Comparison of ENCODE assay signal across 27 cellular contexts in the genomic region with DNA sequence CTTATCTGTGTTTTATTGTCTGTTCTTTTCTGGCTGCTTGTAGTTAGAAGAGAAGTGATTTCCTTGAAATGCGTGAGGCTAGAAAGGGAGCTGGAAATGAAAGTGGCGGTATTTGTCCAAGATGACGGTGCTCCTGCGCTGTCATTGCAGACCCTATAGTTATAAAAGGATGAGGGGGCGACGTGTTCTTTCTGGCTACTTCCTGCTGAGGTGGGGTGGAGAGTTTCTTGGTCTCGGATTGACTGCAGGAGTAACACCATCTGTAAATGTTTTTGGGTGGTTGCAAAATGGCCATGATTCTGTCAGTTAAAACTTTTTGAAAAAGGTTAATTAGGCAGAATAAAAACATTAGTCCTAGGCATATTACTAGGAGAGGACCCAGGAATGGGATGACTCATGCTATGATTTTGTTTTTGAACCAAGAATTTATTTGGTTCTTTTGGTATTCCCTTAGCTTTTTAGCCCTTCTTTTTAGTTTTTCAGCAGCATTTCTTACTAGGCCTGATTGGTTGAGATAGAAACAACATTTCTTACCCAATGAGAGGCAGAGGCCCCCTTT. TPM values are rescaled to one million over a fixed set of nuclear protein-coding genes. Genes with fewer than 3 reads are reported as not detected.
DNase-seq lines count a peak whose midpoint lies in the region; FAIRE-seq and TF ChIP-seq lines count a peak whose summit lies in the region.
"Had no signal": no experiment of that assay in that cellular context is flagged by ENCODE, and none has a peak within 500 bp of the region (broad histone marks: within the 10 kb centered on the region; RNA-seq: fewer than 3 reads in every experiment).

No MANE protein-coding gene starts in this region.

- H2AFZ ChIP-seq in fibroblast of lung (ENCODE audit: low read length), result no peak overlapping the region
- H2AFZ ChIP-seq: GM23338 had no signal

- no peak overlapping the region for H3K4me2 ChIP-seq in fibroblast of lung (ENCODE audit: extremely low read depth, insufficient read depth, low read length)
- H3K4me2 ChIP-seq: BLaER1, GM23338 had no signal

- peaks cover 3% of the 10 kb centered on the region for H3K4me1 Mint-ChIP-seq in activated CD4-positive, alpha-beta T cell treated with anti-CD3 and anti-CD28 coated beads, Interleukin-2, amount 10 ng/mL, durations not matched to agents 7 days and 5 days
- H3K4me1 Mint-ChIP-seq in HFFc6 (ENCODE audit: low read depth), result peaks cover 6% of the 10 kb centered on the region; the same call in 1 of the 2 replicates
- H3K4me1 Mint-ChIP-seq: activated B cell treated with CpG ODN at 0.5 μM for 24 hours had no signal

- no peaks in the 10 kb centered on the region for H3K27me3 Mint-ChIP-seq in activated CD4-positive, alpha-beta T cell treated with anti-CD3 and anti-CD28 coated beads, Interleukin-2, amount 10 ng/mL, durations not matched to agents 7 days and 5 days
- H3K27me3 Mint-ChIP-seq in HFFc6 (ENCODE audit: insufficient read depth), result no peaks in the 10 kb centered on the region
- H3K27me3 Mint-ChIP-seq: activated B cell treated with CpG ODN at 0.5 μM for 24 hours; dendritic cell treated with granulocyte-macrophage colony-stimulating factor and Interleukin-4, amounts not matched to agents 40 ng/mL and 50 ng/mL, for 4 days; naive thymus-derived CD8-positive, alpha-beta T cell; progenitor cell of endocrine pancreas had no signal

- FAIRE-seq in small intestine (lab: Jason Lieb, UNC), result no peak
- FAIRE-seq: endometrium, GM18507 had no signal

- H3K36me3 Mint-ChIP-seq in activated CD4-positive, alpha-beta T cell treated with anti-CD3 and anti-CD28 coated beads, Interleukin-2, amount 10 ng/mL, durations not matched to agents 7 days and 5 days (ENCODE audit: low read depth), result no peaks in the 10 kb centered on the region
- H3K36me3 Mint-ChIP-seq in HFFc6 (ENCODE audit: low read depth), result no peaks in the 10 kb centered on the region
- H3K36me3 Mint-ChIP-seq: naive thymus-derived CD8-positive, alpha-beta T cell had no signal

- H3K27me3 ChIP-seq in fibroblast of lung (ENCODE audit: control insufficient read depth, insufficient read depth, low read length), result no peaks in the 10 kb centered on the region
- no peaks in the 10 kb centered on the region for H3K27me3 ChIP-seq in small intestine (ENCODE audit: control insufficient read depth in 2 of 2, insufficient read depth in 2 of 2, low read length in 2 of 2)
- no peaks in the 10 kb centered on the region for H3K27me3 ChIP-seq in thyroid gland
- H3K27me3 ChIP-seq: cardiac muscle cell, left lung, testis had no signal

- CTCF ChIA-PET in activated CD4-positive, alpha-beta T cell treated with anti-CD3 and anti-CD28 coated beads, Interleukin-2, amount 10 ng/mL, durations not matched to agents 7 days and 5 days (lab: Charles Lee), result no interaction called here

- no peaks in the 10 kb centered on the region for H3K4me1 ChIP-seq in fibroblast of lung (ENCODE audit: control insufficient read depth, extremely low read depth, insufficient read depth, low read length)
- no peaks in the 10 kb centered on the region for H3K4me1 ChIP-seq in small intestine (ENCODE audit: control insufficient read depth in 2 of 2, insufficient read depth in 1 of 2, low read depth in 1 of 2, low read length in 1 of 2)
- no peaks in the 10 kb centered on the region for H3K4me1 ChIP-seq in thyroid gland
- H3K4me1 ChIP-seq: adrenal gland, BLaER1, left lung, testis had no signal

- DNase-seq in activated CD4-positive, alpha-beta T cell treated with anti-CD3 and anti-CD28 coated beads, Interleukin-2, amount 10 ng/mL, durations not matched to agents 7 days and 5 days, result no peak
- no peak for DNase-seq in activated CD4-positive, alpha-beta T cell treated with anti-CD3 and anti-CD28 coated beads, Interleukin-2, amount 50 U/mL, for 4 hours
- DNase-seq in HFFc6, result no peak
- peak; percentile 0 to 31 for DNase-seq in fibroblast of lung (ENCODE audit: low read depth in 2 of 2)
- peak; percentile 7 for DNase-seq in small intestine
- no peak for DNase-seq in thyroid gland
- no peak for DNase-seq in stimulated activated CD4-positive, alpha-beta T cell treated with anti-CD3 and anti-CD28 coated beads, Interleukin-1b, Interleukin-23, amount 100 ng/mL, for 48 hours
- DNase-seq in stimulated activated CD4-positive, alpha-beta T cell treated with anti-CD3 and anti-CD28 coated beads, Interleukin-15, amount 100 ng/mL, for 24 hours, result no peak
- DNase-seq: 8988T; activated B cell treated with CpG ODN at 0.5 μM for 24 hours; activated T-cell treated with anti-CD3 and anti-CD28 coated beads, Interleukin-2, amount 50 U/mL, for 72 hours; adrenal gland; Calu3; hippocampal formation; left lung; naive thymus-derived CD8-positive, alpha-beta T cell; NCI-H1092 treated with DMSO at 0.1 percent for 48 hours; NCI-H2029; NCI-H82; testis had no signal

- no peak overlapping the region for H3K4me3 ChIP-seq in fibroblast of lung (replicated peaks in 1 of 4; ENCODE audit: control extremely low read depth in 1 of 4, insufficient read depth in 1 of 4, low read depth in 3 of 4, low read length in 4 of 4)
- no peak overlapping the region for H3K4me3 ChIP-seq in small intestine (ENCODE audit: low read depth in 1 of 2, low read length in 2 of 2)
- H3K4me3 ChIP-seq in thyroid gland (replicated peaks in 1 of 3), result no peak overlapping the region
- H3K4me3 ChIP-seq: adrenal gland, BLaER1, cardiac muscle cell, GM23338, left lung, testis had no signal

- no peak for TF ChIP-seq POLR2A in thyroid gland (IDR thresholded peaks at IDR 0.05)

- peak overlapping the region; percentile 11 for H3K27ac Mint-ChIP-seq in activated CD4-positive, alpha-beta T cell treated with anti-CD3 and anti-CD28 coated beads, Interleukin-2, amount 10 ng/mL, durations not matched to agents 7 days and 5 days
- peak overlapping the region; percentile 36 for H3K27ac Mint-ChIP-seq in HFFc6
- H3K27ac Mint-ChIP-seq: activated B cell treated with CpG ODN at 0.5 μM for 24 hours; activated T-cell treated with anti-CD3 and anti-CD28 coated beads, Interleukin-2, amount 50 U/mL, for 72 hours; dendritic cell treated with granulocyte-macrophage colony-stimulating factor and Interleukin-4, amounts not matched to agents 40 ng/mL and 50 ng/mL, for 4 days; GM23338; progenitor cell of endocrine pancreas had no signal

- H4K20me1 ChIP-seq in fibroblast of lung (ENCODE audit: control insufficient read depth, extremely low read depth, insufficient read depth, low read length), result no peaks in the 10 kb centered on the region
- H4K20me1 ChIP-seq: BLaER1 had no signal

- H3K36me3 ChIP-seq in fibroblast of lung (ENCODE audit: control insufficient read depth, insufficient read depth, low read length) (no peaks in the 10 kb centered on the region), small intestine (ENCODE audit: control insufficient read depth in 2 of 2, insufficient read depth in 2 of 2, low read length in 2 of 2) (no peaks in the 10 kb centered on the region), thyroid gland (no peaks in the 10 kb centered on the region)
- H3K36me3 ChIP-seq: adrenal gland, BLaER1, cardiac muscle cell, left lung had no signal

- H3K9me3 Mint-ChIP-seq in activated CD4-positive, alpha-beta T cell treated with anti-CD3 and anti-CD28 coated beads, Interleukin-2, amount 10 ng/mL, durations not matched to agents 7 days and 5 days, result no peaks in the 10 kb centered on the region
- no peaks in the 10 kb centered on the region for H3K9me3 Mint-ChIP-seq in HFFc6
- H3K9me3 Mint-ChIP-seq: activated B cell treated with CpG ODN at 0.5 μM for 24 hours; activated T-cell treated with anti-CD3 and anti-CD28 coated beads, Interleukin-2, amount 50 U/mL, for 72 hours; dendritic cell treated with granulocyte-macrophage colony-stimulating factor and Interleukin-4, amounts not matched to agents 40 ng/mL and 50 ng/mL, for 4 days; GM23338; naive thymus-derived CD8-positive, alpha-beta T cell had no signal

- H3K27ac ChIP-seq in fibroblast of lung (ENCODE audit: insufficient read depth, low read length), result no peak overlapping the region
- no peak overlapping the region for H3K27ac ChIP-seq in small intestine (ENCODE audit: low read depth in 1 of 2, low read length in 1 of 2)
- no peak overlapping the region for H3K27ac ChIP-seq in thyroid gland
- H3K27ac ChIP-seq: adrenal gland, BLaER1, cardiac muscle cell, left lung, testis had no signal

- TF ChIP-seq CTCF in HFFc6 (IDR thresholded peaks at IDR 0.05) (no peak), fibroblast of lung (conservative IDR thresholded peaks at IDR 0.05 in 1 of 2, IDR thresholded peaks at IDR 0.05 in 1 of 2; ENCODE audit: low read depth in 1 of 2, low read length in 2 of 2) (no peak), thyroid gland (IDR thresholded peaks at IDR 0.05) (no peak)

- H3K9ac ChIP-seq in fibroblast of lung (ENCODE audit: insufficient read depth, low read length), result no peak overlapping the region
- H3K9ac ChIP-seq: BLaER1 had no signal

- 13 to 34% (median 30%) methylated on average over 7 of the region's 7 CpGs for WGBS in small intestine, 3 donors
- 52 to 63% methylated on average over 7 of the region's 7 CpGs for WGBS in thyroid gland, 2 donors

- POLR2A ChIA-PET in activated CD4-positive, alpha-beta T cell treated with anti-CD3 and anti-CD28 coated beads, Interleukin-2, amount 10 ng/mL, durations not matched to agents 7 days and 5 days (lab: Charles Lee), result no interaction called here

- no peak overlapping the region for H3K4me3 Mint-ChIP-seq in activated CD4-positive, alpha-beta T cell treated with anti-CD3 and anti-CD28 coated beads, Interleukin-2, amount 10 ng/mL, durations not matched to agents 7 days and 5 days
- peak overlapping the region; percentile 66 for H3K4me3 Mint-ChIP-seq in HFFc6
- H3K4me3 Mint-ChIP-seq: activated B cell treated with CpG ODN at 0.5 μM for 24 hours; dendritic cell treated with granulocyte-macrophage colony-stimulating factor and Interleukin-4, amounts not matched to agents 40 ng/mL and 50 ng/mL, for 4 days; GM23338 had no signal

- no peaks in the 10 kb centered on the region for H3K79me2 ChIP-seq in fibroblast of lung (ENCODE audit: control insufficient read depth, insufficient read depth, low read length)

- intact Hi-C loops in thyroid gland (cut with DNase I), result no loop called here

- no peaks in the 10 kb centered on the region for H3K9me3 ChIP-seq in fibroblast of lung (ENCODE audit: control insufficient read depth, insufficient read depth, low read depth, low read length)
- H3K9me3 ChIP-seq in small intestine (ENCODE audit: control insufficient read depth, low read depth), result no peaks in the 10 kb centered on the region
- H3K9me3 ChIP-seq in thyroid gland, result no peaks in the 10 kb centered on the region
- H3K9me3 ChIP-seq: adrenal gland, BLaER1, left lung, testis had no signal

RNA-seq across cellular contexts. Expression of gene USP11, which starts 53.0 kb away (rescaled TPM):
- 10 to 100 TPM; 26.0 to 28.2 TPM for total RNA-seq in activated CD4-positive, alpha-beta T cell treated with anti-CD3 and anti-CD28 coated beads, Interleukin-2, amount 10 ng/mL, durations not matched to agents 7 days and 5 days
- 10 to 100 TPM; 55.2 to 68.7 (median 62.8) TPM for total RNA-seq in HFFc6 (2021; fragmentation: NEBNext Ultra II Directional; extraction: Animal tissue kit (Norgen Biotek cat#: 25700))
- total RNA-seq in fibroblast of lung (37.0 and 47.9 TPM in 2 replicates), thyroid gland (100 to 1,000 TPM in 1 of 4 donors, 10 to 100 TPM in 3; 61.9 to 128 (median 86.8) TPM)
- polyA plus RNA-seq in fibroblast of lung (24.6 and 26.1 TPM in 2 replicates), small intestine (10 to 100 TPM in 1 of 3 donors, 1 to 10 TPM in 2; 4.0 to 17.0 (median 6.8) TPM)
- 45.7 and 45.9 TPM in 2 replicates for polyA plus RNA-seq in fibroblast of lung (2012)
- polyA minus RNA-seq in fibroblast of lung (ENCODE audit: low replicate concordance), result 144 and 168 TPM in 2 replicates

Comparison
In these comparisons a context has a peak if more than half of its experiments do, and no peak if none do; other contexts are left out.
1. DNase-seq: peak in fibroblast of lung (2 of 2) and small intestine (single experiment); none in activated CD4-positive, alpha-beta T cell treated with anti-CD3 and anti-CD28 coated beads, Interleukin-2, amount 10 ng/mL, durations not matched to agents 7 days and 5 days (single experiment), activated CD4-positive, alpha-beta T cell treated with anti-CD3 and anti-CD28 coated beads, Interleukin-2, amount 50 U/mL, for 4 hours (0 of 2), HFFc6 (single experiment), thyroid gland (0 of 2), stimulated activated CD4-positive, alpha-beta T cell treated with anti-CD3 and anti-CD28 coated beads, Interleukin-1b, Interleukin-23, amount 100 ng/mL, for 48 hours (single experiment) and stimulated activated CD4-positive, alpha-beta T cell treated with anti-CD3 and anti-CD28 coated beads, Interleukin-15, amount 100 ng/mL, for 24 hours (single experiment).